Comparison of ENCODE assay signal across 1 cellular context in the genomic region with DNA sequence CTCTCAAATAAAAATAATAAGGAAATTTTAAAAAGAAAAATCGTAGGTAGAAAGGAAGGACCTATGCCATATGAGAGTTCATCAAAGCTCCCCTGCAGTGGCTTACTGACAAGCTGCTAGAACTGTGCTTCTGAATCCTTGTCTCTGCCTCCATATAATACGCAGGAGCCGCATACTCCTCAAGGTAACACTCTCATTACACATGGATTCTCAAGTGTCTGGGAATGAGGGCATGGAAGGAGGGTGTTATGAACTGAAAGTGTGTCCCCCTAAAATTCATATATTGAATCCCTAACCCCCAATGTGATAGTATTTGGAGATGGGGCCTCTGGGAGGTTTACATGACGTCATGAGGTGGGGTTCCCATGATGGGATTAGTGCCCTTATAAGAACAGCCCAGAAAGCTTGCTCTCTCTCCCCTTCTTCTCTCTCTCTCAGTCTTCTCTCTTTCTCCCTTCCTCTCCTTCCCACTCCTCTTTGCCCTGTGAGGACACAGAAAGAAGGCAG.
TF ChIP-seq lines count a peak whose summit lies in the region.

No MANE protein-coding gene starts in this region.

TF ChIP-seq in K562, 482 proteins besides CTCF, POLR2A, EP300 and RAD21 (continues in another document):
- TF ChIP-seq HOXB6 (CRISPR knock-in tag; IDR thresholded peaks at IDR 0.05; ENCODE audit: borderline replicate concordance): no peak
- TF ChIP-seq, protein P1, sequence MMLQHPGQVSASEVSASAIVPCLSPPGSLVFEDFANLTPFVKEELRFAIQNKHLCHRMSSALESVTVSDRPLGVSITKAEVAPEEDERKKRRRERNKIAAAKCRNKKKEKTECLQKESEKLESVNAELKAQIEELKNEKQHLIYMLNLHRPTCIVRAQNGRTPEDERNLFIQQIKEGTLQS (IDR thresholded peaks at IDR 0.05): peak; percentile 73
- TF ChIP-seq, protein P1 (CRISPR knock-in tag; conservative IDR thresholded peaks at IDR 0.05): no peak
- TF ChIP-seq ZNF79 (CRISPR knock-in tag; IDR thresholded peaks at IDR 0.05; ENCODE audit: low read depth): no peak
- no peak for TF ChIP-seq BDP1 (IDR thresholded peaks at IDR 0.05; ENCODE audit: insufficient read depth, insufficient read length)
- TF ChIP-seq, protein P2, sequence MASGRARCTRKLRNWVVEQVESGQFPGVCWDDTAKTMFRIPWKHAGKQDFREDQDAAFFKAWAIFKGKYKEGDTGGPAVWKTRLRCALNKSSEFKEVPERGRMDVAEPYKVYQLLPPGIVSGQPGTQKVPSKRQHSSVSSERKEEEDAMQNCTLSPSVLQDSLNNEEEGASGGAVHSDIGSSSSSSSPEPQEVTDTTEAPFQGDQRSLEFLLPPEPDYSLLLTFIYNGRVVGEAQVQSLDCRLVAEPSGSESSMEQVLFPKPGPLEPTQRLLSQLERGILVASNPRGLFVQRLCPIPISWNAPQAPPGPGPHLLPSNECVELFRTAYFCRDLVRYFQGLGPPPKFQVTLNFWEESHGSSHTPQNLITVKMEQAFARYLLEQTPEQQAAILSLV (tag; IDR thresholded peaks at IDR 0.05): no peak
- TF ChIP-seq KHSRP (IDR thresholded peaks at IDR 0.05): no peak
- 0 out of 2 replicates have a peak, but pooled peaks have one; percentile 37 for TF ChIP-seq PTRF (tag; IDR thresholded peaks at IDR 0.05)
- no peak for TF ChIP-seq HDAC8 (tag; IDR thresholded peaks at IDR 0.05)
- no peak for TF ChIP-seq SETDB1 (IDR thresholded peaks at IDR 0.05; ENCODE audit: low read length)
- TF ChIP-seq, protein P3, sequence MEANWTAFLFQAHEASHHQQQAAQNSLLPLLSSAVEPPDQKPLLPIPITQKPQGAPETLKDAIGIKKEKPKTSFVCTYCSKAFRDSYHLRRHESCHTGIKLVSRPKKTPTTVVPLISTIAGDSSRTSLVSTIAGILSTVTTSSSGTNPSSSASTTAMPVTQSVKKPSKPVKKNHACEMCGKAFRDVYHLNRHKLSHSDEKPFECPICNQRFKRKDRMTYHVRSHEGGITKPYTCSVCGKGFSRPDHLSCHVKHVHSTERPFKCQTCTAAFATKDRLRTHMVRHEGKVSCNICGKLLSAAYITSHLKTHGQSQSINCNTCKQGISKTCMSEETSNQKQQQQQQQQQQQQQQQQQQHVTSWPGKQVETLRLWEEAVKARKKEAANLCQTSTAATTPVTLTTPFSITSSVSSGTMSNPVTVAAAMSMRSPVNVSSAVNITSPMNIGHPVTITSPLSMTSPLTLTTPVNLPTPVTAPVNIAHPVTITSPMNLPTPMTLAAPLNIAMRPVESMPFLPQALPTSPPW (CRISPR knock-in tag; IDR thresholded peaks at IDR 0.05): no peak
- 0 out of 2 replicates have a peak, but pooled peaks have one; percentile 66 for TF ChIP-seq ZNF217 (CRISPR knock-in tag; IDR thresholded peaks at IDR 0.05)
- TF ChIP-seq ZKSCAN3 (CRISPR knock-in tag; IDR thresholded peaks at IDR 0.05): no peak
- TF ChIP-seq NR1H2 (CRISPR knock-in tag; IDR thresholded peaks at IDR 0.05): no peak
- no peak for TF ChIP-seq RBM25 (IDR thresholded peaks at IDR 0.05; ENCODE audit: low read depth, low read length, severe bottlenecking)
- no peak for TF ChIP-seq TARDBP (IDR thresholded peaks at IDR 0.05)
- no peak for TF ChIP-seq SREBF1 (IDR thresholded peaks at IDR 0.05; ENCODE audit: borderline replicate concordance, low read depth, low read length)
- no peak for TF ChIP-seq HDAC2 (IDR thresholded peaks at IDR 0.05)
- no peak; the same call in 1 of the 2 replicates for TF ChIP-seq GABPA (tag; conservative IDR thresholded peaks at IDR 0.05; ENCODE audit: low read depth)
- TF ChIP-seq, protein P4, sequence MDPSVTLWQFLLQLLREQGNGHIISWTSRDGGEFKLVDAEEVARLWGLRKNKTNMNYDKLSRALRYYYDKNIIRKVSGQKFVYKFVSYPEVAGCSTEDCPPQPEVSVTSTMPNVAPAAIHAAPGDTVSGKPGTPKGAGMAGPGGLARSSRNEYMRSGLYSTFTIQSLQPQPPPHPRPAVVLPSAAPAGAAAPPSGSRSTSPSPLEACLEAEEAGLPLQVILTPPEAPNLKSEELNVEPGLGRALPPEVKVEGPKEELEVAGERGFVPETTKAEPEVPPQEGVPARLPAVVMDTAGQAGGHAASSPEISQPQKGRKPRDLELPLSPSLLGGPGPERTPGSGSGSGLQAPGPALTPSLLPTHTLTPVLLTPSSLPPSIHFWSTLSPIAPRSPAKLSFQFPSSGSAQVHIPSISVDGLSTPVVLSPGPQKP (CRISPR knock-in tag; IDR thresholded peaks at IDR 0.05): no peak
- peak; percentile 16; the same call in 1 of the 2 replicates for TF ChIP-seq CXXC5 (CRISPR knock-in tag; IDR thresholded peaks at IDR 0.05)
- no peak for TF ChIP-seq SMAD3 (CRISPR knock-in tag; conservative IDR thresholded peaks at IDR 0.05)
- TF ChIP-seq, protein P5, sequence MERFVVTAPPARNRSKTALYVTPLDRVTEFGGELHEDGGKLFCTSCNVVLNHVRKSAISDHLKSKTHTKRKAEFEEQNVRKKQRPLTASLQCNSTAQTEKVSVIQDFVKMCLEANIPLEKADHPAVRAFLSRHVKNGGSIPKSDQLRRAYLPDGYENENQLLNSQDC (CRISPR knock-in tag; IDR thresholded peaks at IDR 0.05): no peak
- TF ChIP-seq BRD4 (IDR thresholded peaks at IDR 0.05): no peak
- no peak for TF ChIP-seq CREBBP (IDR thresholded peaks at IDR 0.05; ENCODE audit: low read depth, low read length)
- TF ChIP-seq, protein P6, sequence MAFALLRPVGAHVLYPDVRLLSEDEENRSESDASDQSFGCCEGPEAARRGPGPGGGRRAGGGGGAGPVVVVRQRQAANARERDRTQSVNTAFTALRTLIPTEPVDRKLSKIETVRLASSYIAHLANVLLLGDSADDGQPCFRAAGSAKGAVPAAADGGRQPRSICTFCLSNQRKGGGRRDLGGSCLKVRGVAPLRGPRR (CRISPR knock-in tag; IDR thresholded peaks at IDR 0.05): no peak
- TF ChIP-seq, protein P7, sequence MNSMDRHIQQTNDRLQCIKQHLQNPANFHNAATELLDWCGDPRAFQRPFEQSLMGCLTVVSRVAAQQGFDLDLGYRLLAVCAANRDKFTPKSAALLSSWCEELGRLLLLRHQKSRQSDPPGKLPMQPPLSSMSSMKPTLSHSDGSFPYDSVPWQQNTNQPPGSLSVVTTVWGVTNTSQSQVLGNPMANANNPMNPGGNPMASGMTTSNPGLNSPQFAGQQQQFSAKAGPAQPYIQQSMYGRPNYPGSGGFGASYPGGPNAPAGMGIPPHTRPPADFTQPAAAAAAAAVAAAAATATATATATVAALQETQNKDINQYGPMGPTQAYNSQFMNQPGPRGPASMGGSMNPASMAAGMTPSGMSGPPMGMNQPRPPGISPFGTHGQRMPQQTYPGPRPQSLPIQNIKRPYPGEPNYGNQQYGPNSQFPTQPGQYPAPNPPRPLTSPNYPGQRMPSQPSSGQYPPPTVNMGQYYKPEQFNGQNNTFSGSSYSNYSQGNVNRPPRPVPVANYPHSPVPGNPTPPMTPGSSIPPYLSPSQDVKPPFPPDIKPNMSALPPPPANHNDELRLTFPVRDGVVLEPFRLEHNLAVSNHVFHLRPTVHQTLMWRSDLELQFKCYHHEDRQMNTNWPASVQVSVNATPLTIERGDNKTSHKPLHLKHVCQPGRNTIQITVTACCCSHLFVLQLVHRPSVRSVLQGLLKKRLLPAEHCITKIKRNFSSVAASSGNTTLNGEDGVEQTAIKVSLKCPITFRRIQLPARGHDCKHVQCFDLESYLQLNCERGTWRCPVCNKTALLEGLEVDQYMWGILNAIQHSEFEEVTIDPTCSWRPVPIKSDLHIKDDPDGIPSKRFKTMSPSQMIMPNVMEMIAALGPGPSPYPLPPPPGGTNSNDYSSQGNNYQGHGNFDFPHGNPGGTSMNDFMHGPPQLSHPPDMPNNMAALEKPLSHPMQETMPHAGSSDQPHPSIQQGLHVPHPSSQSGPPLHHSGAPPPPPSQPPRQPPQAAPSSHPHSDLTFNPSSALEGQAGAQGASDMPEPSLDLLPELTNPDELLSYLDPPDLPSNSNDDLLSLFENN (IDR thresholded peaks at IDR 0.05; ENCODE audit: low read depth in 2 of 2, low read length in 2 of 2): no peak
- TF ChIP-seq, protein P8, sequence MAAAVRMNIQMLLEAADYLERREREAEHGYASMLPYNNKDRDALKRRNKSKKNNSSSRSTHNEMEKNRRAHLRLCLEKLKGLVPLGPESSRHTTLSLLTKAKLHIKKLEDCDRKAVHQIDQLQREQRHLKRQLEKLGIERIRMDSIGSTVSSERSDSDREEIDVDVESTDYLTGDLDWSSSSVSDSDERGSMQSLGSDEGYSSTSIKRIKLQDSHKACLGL (CRISPR knock-in tag; IDR thresholded peaks at IDR 0.05; ENCODE audit: borderline replicate concordance, poor library complexity, severe bottlenecking): no peak
- TF ChIP-seq NELFE (IDR thresholded peaks at IDR 0.05; ENCODE audit: insufficient read depth, insufficient read length): no peak
- no peak for TF ChIP-seq MEF2A (IDR thresholded peaks at IDR 0.05; ENCODE audit: control insufficient read depth, low read depth, low read length)
- no peak for TF ChIP-seq MYC (IDR thresholded peaks at IDR 0.05; ENCODE audit: low read depth, low read length)
- TF ChIP-seq MYC (CRISPR knock-in tag; IDR thresholded peaks at IDR 0.05; ENCODE audit: borderline replicate concordance, low read depth): no peak
- no peak for TF ChIP-seq CEBPB (tag; IDR thresholded peaks at IDR 0.05)
- no peak for TF ChIP-seq STAT5A (IDR thresholded peaks at IDR 0.05; ENCODE audit: borderline replicate concordance, low read length)
- no peak for TF ChIP-seq MCM5 (IDR thresholded peaks at IDR 0.05; ENCODE audit: low read depth)
- TF ChIP-seq HDAC6 (IDR thresholded peaks at IDR 0.05; ENCODE audit: low read depth, low read length): no peak
- no peak for TF ChIP-seq CTBP1 (IDR thresholded peaks at IDR 0.05; ENCODE audit: borderline replicate concordance)
- no peak for TF ChIP-seq HNRNPUL1 (IDR thresholded peaks at IDR 0.05; ENCODE audit: low read length)
- no peak for TF ChIP-seq ZNF699 (CRISPR knock-in tag; IDR thresholded peaks at IDR 0.05; ENCODE audit: insufficient replicate concordance)
- TF ChIP-seq, protein P9, sequence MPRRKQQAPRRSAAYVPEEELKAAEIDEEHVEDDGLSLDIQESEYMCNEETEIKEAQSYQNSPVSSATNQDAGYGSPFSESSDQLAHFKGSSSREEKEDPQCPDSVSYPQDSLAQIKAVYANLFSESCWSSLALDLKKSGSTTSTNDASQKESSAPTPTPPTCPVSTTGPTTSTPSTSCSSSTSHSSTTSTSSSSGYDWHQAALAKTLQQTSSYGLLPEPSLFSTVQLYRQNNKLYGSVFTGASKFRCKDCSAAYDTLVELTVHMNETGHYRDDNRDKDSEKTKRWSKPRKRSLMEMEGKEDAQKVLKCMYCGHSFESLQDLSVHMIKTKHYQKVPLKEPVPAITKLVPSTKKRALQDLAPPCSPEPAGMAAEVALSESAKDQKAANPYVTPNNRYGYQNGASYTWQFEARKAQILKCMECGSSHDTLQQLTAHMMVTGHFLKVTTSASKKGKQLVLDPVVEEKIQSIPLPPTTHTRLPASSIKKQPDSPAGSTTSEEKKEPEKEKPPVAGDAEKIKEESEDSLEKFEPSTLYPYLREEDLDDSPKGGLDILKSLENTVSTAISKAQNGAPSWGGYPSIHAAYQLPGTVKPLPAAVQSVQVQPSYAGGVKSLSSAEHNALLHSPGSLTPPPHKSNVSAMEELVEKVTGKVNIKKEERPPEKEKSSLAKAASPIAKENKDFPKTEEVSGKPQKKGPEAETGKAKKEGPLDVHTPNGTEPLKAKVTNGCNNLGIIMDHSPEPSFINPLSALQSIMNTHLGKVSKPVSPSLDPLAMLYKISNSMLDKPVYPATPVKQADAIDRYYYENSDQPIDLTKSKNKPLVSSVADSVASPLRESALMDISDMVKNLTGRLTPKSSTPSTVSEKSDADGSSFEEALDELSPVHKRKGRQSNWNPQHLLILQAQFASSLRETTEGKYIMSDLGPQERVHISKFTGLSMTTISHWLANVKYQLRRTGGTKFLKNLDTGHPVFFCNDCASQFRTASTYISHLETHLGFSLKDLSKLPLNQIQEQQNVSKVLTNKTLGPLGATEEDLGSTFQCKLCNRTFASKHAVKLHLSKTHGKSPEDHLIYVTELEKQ (CRISPR knock-in tag; IDR thresholded peaks at IDR 0.05): 0 out of 2 replicates have a peak, but pooled peaks have one; percentile 25
- TF ChIP-seq, protein P10, sequence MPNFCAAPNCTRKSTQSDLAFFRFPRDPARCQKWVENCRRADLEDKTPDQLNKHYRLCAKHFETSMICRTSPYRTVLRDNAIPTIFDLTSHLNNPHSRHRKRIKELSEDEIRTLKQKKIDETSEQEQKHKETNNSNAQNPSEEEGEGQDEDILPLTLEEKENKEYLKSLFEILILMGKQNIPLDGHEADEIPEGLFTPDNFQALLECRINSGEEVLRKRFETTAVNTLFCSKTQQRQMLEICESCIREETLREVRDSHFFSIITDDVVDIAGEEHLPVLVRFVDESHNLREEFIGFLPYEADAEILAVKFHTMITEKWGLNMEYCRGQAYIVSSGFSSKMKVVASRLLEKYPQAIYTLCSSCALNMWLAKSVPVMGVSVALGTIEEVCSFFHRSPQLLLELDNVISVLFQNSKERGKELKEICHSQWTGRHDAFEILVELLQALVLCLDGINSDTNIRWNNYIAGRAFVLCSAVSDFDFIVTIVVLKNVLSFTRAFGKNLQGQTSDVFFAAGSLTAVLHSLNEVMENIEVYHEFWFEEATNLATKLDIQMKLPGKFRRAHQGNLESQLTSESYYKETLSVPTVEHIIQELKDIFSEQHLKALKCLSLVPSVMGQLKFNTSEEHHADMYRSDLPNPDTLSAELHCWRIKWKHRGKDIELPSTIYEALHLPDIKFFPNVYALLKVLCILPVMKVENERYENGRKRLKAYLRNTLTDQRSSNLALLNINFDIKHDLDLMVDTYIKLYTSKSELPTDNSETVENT (CRISPR knock-in tag; IDR thresholded peaks at IDR 0.05): no peak
- no peak for TF ChIP-seq ZNF551 (CRISPR knock-in tag; IDR thresholded peaks at IDR 0.05)
- TF ChIP-seq, protein P11, sequence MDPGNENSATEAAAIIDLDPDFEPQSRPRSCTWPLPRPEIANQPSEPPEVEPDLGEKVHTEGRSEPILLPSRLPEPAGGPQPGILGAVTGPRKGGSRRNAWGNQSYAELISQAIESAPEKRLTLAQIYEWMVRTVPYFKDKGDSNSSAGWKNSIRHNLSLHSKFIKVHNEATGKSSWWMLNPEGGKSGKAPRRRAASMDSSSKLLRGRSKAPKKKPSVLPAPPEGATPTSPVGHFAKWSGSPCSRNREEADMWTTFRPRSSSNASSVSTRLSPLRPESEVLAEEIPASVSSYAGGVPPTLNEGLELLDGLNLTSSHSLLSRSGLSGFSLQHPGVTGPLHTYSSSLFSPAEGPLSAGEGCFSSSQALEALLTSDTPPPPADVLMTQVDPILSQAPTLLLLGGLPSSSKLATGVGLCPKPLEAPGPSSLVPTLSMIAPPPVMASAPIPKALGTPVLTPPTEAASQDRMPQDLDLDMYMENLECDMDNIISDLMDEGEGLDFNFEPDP (CRISPR knock-in tag; IDR thresholded peaks at IDR 0.05): no peak
- no peak for TF ChIP-seq ESRRA (IDR thresholded peaks at IDR 0.05; ENCODE audit: borderline replicate concordance, low read depth)
- TF ChIP-seq ZNF23 (CRISPR knock-in tag; IDR thresholded peaks at IDR 0.05): no peak
- no peak for TF ChIP-seq FIP1L1 (IDR thresholded peaks at IDR 0.05; ENCODE audit: low read depth, low read length, poor library complexity, severe bottlenecking)
- no peak for TF ChIP-seq TAL1 (IDR thresholded peaks at IDR 0.05)
- TF ChIP-seq ZNF584 (CRISPR knock-in tag; IDR thresholded peaks at IDR 0.05; ENCODE audit: low read depth): no peak
- TF ChIP-seq TRIM24 (IDR thresholded peaks at IDR 0.05): no peak
- no peak for TF ChIP-seq YBX1 (IDR thresholded peaks at IDR 0.05)
- TF ChIP-seq MEF2D (tag; conservative IDR thresholded peaks at IDR 0.05; ENCODE audit: low read depth): 0 out of 2 replicates have a peak, but pooled peaks have one; percentile 12
- TF ChIP-seq MYBL2 (IDR thresholded peaks at IDR 0.05; ENCODE audit: low read depth): peak; percentile 25; the same call in 1 of the 2 replicates
- no peak for TF ChIP-seq MYBL2 (CRISPR knock-in tag; IDR thresholded peaks at IDR 0.05; ENCODE audit: borderline replicate concordance)
